10 cellular contexts compared by ENCODE assay signal in genomic region chr12:95838125-95838524, GRCh38. TPM values are rescaled to one million over a fixed set of nuclear protein-coding genes. Genes with fewer than 3 reads are reported as not detected.
A peak's percentile ranks its signal among the peaks of the same experiment; 100 is the strongest.
DNase-seq lines count a peak whose midpoint lies in the region; FAIRE-seq and TF ChIP-seq lines count a peak whose summit lies in the region.
"Had no signal": no experiment of that assay in that cellular context is flagged by ENCODE, and none has a peak within 500 bp of the region (broad histone marks: within the 10 kb centered on the region; RNA-seq: fewer than 3 reads in every experiment).

No MANE protein-coding gene starts in this region.

- H3K4me1 ChIP-seq in endothelial cell of umbilical vein (ENCODE audit: control insufficient read depth, extremely low read depth, insufficient read depth, low read length), result peaks cover 30% of the 10 kb centered on the region
- H3K4me1 ChIP-seq in stomach, result peaks cover 8 to 28% (median 26%) of the 10 kb centered on the region in 4 donors

- intact Hi-C loops in endothelial cell of umbilical vein (cut with micrococcal nuclease) (no loop called here), stomach (cut with DNase I; ENCODE audit: low total_unique reads) (no loop called here)

- POLR2A ChIA-PET in endothelial cell of umbilical vein (lab: Charles Lee), result interaction anchor here (0.8 kb wide), 1 partner anchor 323 kb away, joined by 3 read pairs; no protein-coding TSS in a partner anchor

- BruUV-seq in endothelial cell of umbilical vein (replicated peaks; lab: Mats Ljungman, UMichigan), result no TSS peak

- DNase-seq in NCI-H2081 (lab: John Stamatoyannopoulos, UW) (peak; percentile 31 to 77), NCI-H2081 treated with DMSO at 0.1 percent for 48 hours (lab: John Stamatoyannopoulos, UW) (no peak), NCI-H774 (lab: John Stamatoyannopoulos, UW) (peak; percentile 24), endothelial cell of umbilical vein (ENCODE audit: low read depth, low spot score) (peak; percentile 8), stomach (peak; percentile 64), SW 1271 (lab: John Stamatoyannopoulos, UW) (no peak), T-helper 1 cell (no peak), NAMALWA (ENCODE audit: low spot score) (no peak)
- DNase-seq: effector CD4-positive, alpha-beta T cell; NCI-H1930 had no signal

- TF ChIP-seq POLR2A in endothelial cell of umbilical vein (IDR thresholded peaks at IDR 0.05; ENCODE audit: low read depth, low read length), result no peak
- TF ChIP-seq POLR2A in stomach (IDR thresholded peaks at IDR 0.05), result no peak

- H3K4me3 ChIP-seq in endothelial cell of umbilical vein (replicated peaks in 1 of 3; ENCODE audit: insufficient read depth in 1 of 3, low read depth in 1 of 3, low read length in 3 of 3), result no peak overlapping the region
- H3K4me3 ChIP-seq in stomach, result no peak overlapping the region

- H3K27me3 ChIP-seq in endothelial cell of umbilical vein (ENCODE audit: control insufficient read depth in 2 of 2, insufficient read depth in 2 of 2, low read length in 2 of 2), result no peaks in the 10 kb centered on the region
- H3K27me3 ChIP-seq in stomach, result no peaks in the 10 kb centered on the region

- no peak for TF ChIP-seq EP300 in stomach (IDR thresholded peaks at IDR 0.05)

- H3K9ac ChIP-seq in endothelial cell of umbilical vein (replicated peaks; ENCODE audit: extremely low read depth, insufficient read depth, low read length), result no peak overlapping the region

- H3K4me2 ChIP-seq in endothelial cell of umbilical vein (ENCODE audit: insufficient read depth, low read length), result peak overlapping the region; percentile 64

- H3K9me1 ChIP-seq in endothelial cell of umbilical vein (replicated peaks; ENCODE audit: control insufficient read depth, extremely low read depth, insufficient read depth, low read length), result no peaks in the 10 kb centered on the region

- H3K9me3 ChIP-seq in endothelial cell of umbilical vein (replicated peaks; ENCODE audit: control insufficient read depth, insufficient read depth, low read length) (no peaks in the 10 kb centered on the region), stomach (no peaks in the 10 kb centered on the region)

- no peaks in the 10 kb centered on the region for H4K20me1 ChIP-seq in endothelial cell of umbilical vein (replicated peaks; ENCODE audit: control insufficient read depth, extremely low read depth, insufficient read depth, low read length)

- no peak for TF ChIP-seq CTCF in endothelial cell of umbilical vein (IDR thresholded peaks at IDR 0.05; ENCODE audit: extremely low read depth in 1 of 2, insufficient read depth in 1 of 2, low read depth in 1 of 2, low read length in 2 of 2)
- TF ChIP-seq CTCF in stomach (IDR thresholded peaks at IDR 0.05), result no peak

- dilution Hi-C loops in endothelial cell of umbilical vein (cut with MboI; ENCODE audit: extremely low pct_ligation_motif_present, low sequenced_read_pairs), result no loop called here

- H3K36me3 ChIP-seq in endothelial cell of umbilical vein (ENCODE audit: control insufficient read depth in 2 of 2, extremely low read depth in 1 of 2, insufficient read depth in 2 of 2, low read length in 2 of 2) (no peaks in the 10 kb centered on the region), stomach (no peaks in the 10 kb centered on the region)

- H2AFZ ChIP-seq in endothelial cell of umbilical vein (ENCODE audit: low read depth, low read length), result peak overlapping the region; percentile 45

- CTCF ChIA-PET in endothelial cell of umbilical vein (lab: Charles Lee), result interaction anchor here (0.9 to 1.6 kb wide), 4 partner anchors 10 to 304 kb away, joined by 3 to 5 read pairs (median 4); no protein-coding TSS in a partner anchor

- H3K27ac ChIP-seq in endothelial cell of umbilical vein (ENCODE audit: insufficient read depth, low read depth, low read length), result peak overlapping the region; percentile 3
- peak overlapping the region in 4 of 5 donors; percentile 44 to 79 (median 57) for H3K27ac ChIP-seq in stomach

- 3 to 8% (median 5%) methylated on average over 11 of the region's 11 CpGs for WGBS in stomach, 5 donors

- peak; percentile 70 for FAIRE-seq in endothelial cell of umbilical vein (lab: Jason Lieb, UNC)

- no peaks in the 10 kb centered on the region for H3K79me2 ChIP-seq in endothelial cell of umbilical vein (ENCODE audit: control insufficient read depth, insufficient read depth, low read length)

TF ChIP-seq in endothelial cell of umbilical vein, 7 proteins besides CTCF, POLR2A, EP300 and RAD21:
- TF ChIP-seq GATA2 (IDR thresholded peaks at IDR 0.05; ENCODE audit: insufficient read depth, insufficient read length, low read depth, low read length) (peak; percentile 32), FOS (IDR thresholded peaks at IDR 0.05; ENCODE audit: borderline replicate concordance, insufficient read depth, low read length) (no peak)

RNA-seq across cellular contexts. Expression of gene SNRPF, which starts 20.6 kb away (rescaled TPM):
- total RNA-seq in endothelial cell of umbilical vein, result 36.6 and 40.7 TPM in 2 replicates
- 12.9 and 17.1 TPM in 2 replicates for polyA plus RNA-seq in endothelial cell of umbilical vein
- 21.6 and 30.7 TPM in 2 replicates for polyA plus RNA-seq in endothelial cell of umbilical vein (2011; cell fraction: cytosol; rRNA removed)
- polyA plus RNA-seq in endothelial cell of umbilical vein (2011; cell fraction: nucleus; rRNA removed), result 10.3 and 12.1 TPM in 2 replicates
- 80.3 and 87.5 TPM in 2 replicates for polyA plus RNA-seq in endothelial cell of umbilical vein (2012)
- polyA minus RNA-seq in endothelial cell of umbilical vein, result 10.9 and 12.0 TPM in 2 replicates
- 34.0 TPM for polyA minus RNA-seq in endothelial cell of umbilical vein (2011; cell fraction: cytosol; rRNA and poly(A)+ RNA removed)
- 10.6 and 18.4 TPM in 2 replicates for polyA minus RNA-seq in endothelial cell of umbilical vein (2011; cell fraction: nucleus; rRNA and poly(A)+ RNA removed)
- total RNA-seq in stomach, result 10 to 100 TPM in 3 of 5 donors, not detected in 2; 10.9 to 34.8 (median 22.4) TPM
- polyA plus RNA-seq in stomach, result 10 to 100 TPM; 27.5 to 55.4 (median 44.1) TPM

RNA-seq across cellular contexts. Expression of gene NTN4, which starts 47.6 kb away (rescaled TPM):
- total RNA-seq in endothelial cell of umbilical vein, result 105 and 120 TPM in 2 replicates
- 317 and 352 TPM in 2 replicates for polyA plus RNA-seq in endothelial cell of umbilical vein
- 209 and 219 TPM in 2 replicates for polyA plus RNA-seq in endothelial cell of umbilical vein (2011; cell fraction: cytosol; rRNA removed)
- 152 and 199 TPM in 2 replicates for polyA plus RNA-seq in endothelial cell of umbilical vein (2011; cell fraction: nucleus; rRNA removed)
- 251 and 280 TPM in 2 replicates for polyA plus RNA-seq in endothelial cell of umbilical vein (2012)
- polyA minus RNA-seq in endothelial cell of umbilical vein, result 890 and 1,000 TPM in 2 replicates
- 6.9 TPM for polyA minus RNA-seq in endothelial cell of umbilical vein (2011; cell fraction: cytosol; rRNA and poly(A)+ RNA removed)
- polyA minus RNA-seq in endothelial cell of umbilical vein (2011; cell fraction: nucleus; rRNA and poly(A)+ RNA removed), result 255 and 325 TPM in 2 replicates
- 100 to 1,000 TPM in 1 of 5 donors, 10 to 100 TPM in 4; 11.0 to 110 (median 50.7) TPM for total RNA-seq in stomach
- 10 to 100 TPM; 10.5 to 23.5 (median 13.0) TPM for polyA plus RNA-seq in stomach

Comparison
In these comparisons a context has a peak if more than half of its experiments do, and no peak if none do; other contexts are left out.
1. DNase-seq: peak in NCI-H2081 (2 of 2), NCI-H774 (single experiment), endothelial cell of umbilical vein (single experiment) and stomach (single experiment); none in NCI-H2081 treated with DMSO at 0.1 percent for 48 hours (single experiment), SW 1271 (0 of 2), T-helper 1 cell (0 of 5) and NAMALWA (single experiment).